In genomic region chr2:144796956-144797355, GRCh38 we compare ENCODE assay signal across 29 cellular contexts.
"Had no signal": no experiment of that assay in that cellular context is flagged by ENCODE, and none has a peak within 500 bp of the region (broad histone marks: within the 10 kb centered on the region; RNA-seq: fewer than 3 reads in every experiment).

No MANE protein-coding gene starts in this region.

- H3K36me3 ChIP-seq: adrenal gland, colonic mucosa, heart left ventricle, neural progenitor cell, right lobe of liver, transverse colon had no signal

- H3K27ac ChIP-seq: adrenal gland, body of pancreas, colonic mucosa, foreskin keratinocyte, neural progenitor cell, right lobe of liver, testis, transverse colon, VCaP had no signal

- H3K9me3 Mint-ChIP-seq: activated naive CD4-positive, alpha-beta T cell treated with anti-CD3 and anti-CD28 coated beads for 36 hours; activated naive CD8-positive, alpha-beta T cell treated with anti-CD3 and anti-CD28 coated beads for 36 hours; naive thymus-derived CD4-positive, alpha-beta T cell; neural progenitor cell had no signal

- H3K4me3 Mint-ChIP-seq: activated naive CD4-positive, alpha-beta T cell treated with anti-CD3 and anti-CD28 coated beads for 36 hours; activated naive CD8-positive, alpha-beta T cell treated with anti-CD3 and anti-CD28 coated beads for 36 hours; naive thymus-derived CD4-positive, alpha-beta T cell; neural progenitor cell had no signal

- H3K4me1 Mint-ChIP-seq: activated naive CD8-positive, alpha-beta T cell treated with anti-CD3 and anti-CD28 coated beads for 36 hours; naive thymus-derived CD4-positive, alpha-beta T cell had no signal

- H3K27me3 Mint-ChIP-seq: activated naive CD8-positive, alpha-beta T cell treated with anti-CD3 and anti-CD28 coated beads for 36 hours; naive thymus-derived CD4-positive, alpha-beta T cell had no signal

- H3K36me3 Mint-ChIP-seq: activated naive CD8-positive, alpha-beta T cell treated with anti-CD3 and anti-CD28 coated beads for 36 hours; naive thymus-derived CD4-positive, alpha-beta T cell; neural progenitor cell had no signal

- H3K27ac Mint-ChIP-seq: activated naive CD4-positive, alpha-beta T cell treated with anti-CD3 and anti-CD28 coated beads for 36 hours; activated naive CD8-positive, alpha-beta T cell treated with anti-CD3 and anti-CD28 coated beads for 36 hours; naive thymus-derived CD4-positive, alpha-beta T cell had no signal

- H3K4me3 ChIP-seq: adrenal gland, body of pancreas, colonic mucosa, heart left ventricle, neural progenitor cell, right lobe of liver, testis, transverse colon had no signal

- H3K4me1 ChIP-seq: adrenal gland, body of pancreas, colonic mucosa, foreskin keratinocyte, neural progenitor cell, right lobe of liver, testis, transverse colon had no signal

- ATAC-seq: body of pancreas; foreskin keratinocyte; heart left ventricle; left ventricle myocardium superior; naive thymus-derived CD4-positive, alpha-beta T cell; right lobe of liver; stimulated activated naive CD8-positive, alpha-beta T cell treated with anti-CD3 and anti-CD28 coated beads, Interleukin-15, Interleukin-2, amounts not matched to agents 100 U/mL and 50 U/mL, for 24 hours had no signal

- H3K9ac ChIP-seq: neural progenitor cell had no signal

- DNase-seq: activated CD4-positive, alpha-beta T cell treated with anti-CD3 and anti-CD28 coated beads for 4 hours; activated CD4-positive, alpha-beta T cell treated with anti-CD3 and anti-CD28 coated beads, Interleukin-2, amount 50 U/mL, for 4 hours; activated effector memory CD4-positive, alpha-beta T cell treated with Interleukin-2 at 50 U/mL for 16 hours; activated naive CD4-positive, alpha-beta T cell treated with anti-CD3 and anti-CD28 coated beads for 36 hours; activated naive CD8-positive, alpha-beta T cell treated with anti-CD3 and anti-CD28 coated beads for 36 hours; activated T-cell treated with anti-CD3 and anti-CD28 coated beads for 4 hours; adrenal gland; aorta; body of pancreas; cerebellar nuclear complex; colonic mucosa; effector CD8-positive, alpha-beta T cell; foreskin keratinocyte; heart left ventricle; kidney glomerular epithelial cell; left ventricle myocardium superior; midbrain; naive thymus-derived CD4-positive, alpha-beta T cell; posterior cingulate gyrus; right lobe of liver; stimulated activated CD4-positive, alpha-beta T cell treated with anti-CD3 and anti-CD28 coated beads, Interleukin-12 subunit alpha, Interleukin-12 subunit beta, amount 100 ng/mL, for 4 hours; stimulated activated CD4-positive, alpha-beta T cell treated with anti-CD3 and anti-CD28 coated beads, Interleukin-4, amount 100 ng/mL, for 1 hour; stimulated activated naive CD8-positive, alpha-beta T cell treated with anti-CD3 and anti-CD28 coated beads, Interleukin-15, Interleukin-2, amounts not matched to agents 100 U/mL and 50 U/mL, for 24 hours; T-helper 9 cell; testis; transverse colon had no signal

- H3K4me2 ChIP-seq: neural progenitor cell had no signal

- FAIRE-seq: TTC549 had no signal

- H3K27me3 ChIP-seq: adrenal gland, body of pancreas, colonic mucosa, foreskin keratinocyte, heart left ventricle, neural progenitor cell, right lobe of liver, testis, transverse colon had no signal

- H3K9me3 ChIP-seq: adrenal gland, body of pancreas, colonic mucosa, heart left ventricle, right lobe of liver, testis, transverse colon had no signal
